In the genomic region with DNA sequence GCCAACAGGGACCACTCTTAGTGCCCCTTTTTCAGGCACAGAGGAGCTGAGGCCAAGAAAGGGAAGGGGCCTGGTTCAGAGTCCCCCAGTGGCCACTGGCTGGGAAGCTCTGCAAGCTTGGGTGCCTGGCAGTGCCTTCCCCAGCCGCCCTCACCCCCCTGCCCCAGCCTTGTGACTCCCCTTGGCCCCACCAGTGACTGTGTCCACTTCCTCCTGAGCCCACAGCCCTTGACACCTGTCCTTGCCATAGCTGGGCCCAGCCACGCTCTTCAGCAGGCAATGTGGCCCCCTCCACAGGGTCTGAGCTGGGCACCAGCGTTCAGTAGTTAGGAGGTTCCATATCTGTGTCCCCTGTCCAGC, we compare ENCODE assay signal across 23 cellular contexts. TPM values are rescaled to one million over a fixed set of nuclear protein-coding genes. Genes with fewer than 3 reads are reported as not detected.
DNase-seq lines count a peak whose midpoint lies in the region; ATAC-seq, FAIRE-seq and TF ChIP-seq lines count a peak whose summit lies in the region.
"Had no signal": no experiment of that assay in that cellular context is flagged by ENCODE, and none has a peak within 500 bp of the region (broad histone marks: within the 10 kb centered on the region; RNA-seq: fewer than 3 reads in every experiment).

No MANE protein-coding gene starts in this region.

- H3K27me3 ChIP-seq in Karpas-422 (ENCODE audit: low read length) = no peaks in the 10 kb centered on the region
- peaks cover 0 to 16% (median 4%) of the 10 kb centered on the region in 3 donors for H3K27me3 ChIP-seq in psoas muscle (ENCODE audit: insufficient read depth in 3 of 3, low read length in 2 of 3)

- no peaks in the 10 kb centered on the region for H3K4me1 Mint-ChIP-seq in activated CD8-positive, alpha-beta memory T cell treated with anti-CD3 and anti-CD28 coated beads, Interleukin-2, amount 10 ng/mL, durations not matched to agents 7 days and 5 days

- TF ChIP-seq CTCF in kidney (IDR thresholded peaks at IDR 0.05; ENCODE audit: borderline replicate concordance, extremely low read depth, insufficient read depth) (no peak), psoas muscle (IDR thresholded peaks at IDR 0.05) (no peak)

- no peaks in the 10 kb centered on the region for H3K9me3 Mint-ChIP-seq in activated CD8-positive, alpha-beta memory T cell treated with anti-CD3 and anti-CD28 coated beads, Interleukin-2, amount 10 ng/mL, durations not matched to agents 7 days and 5 days (ENCODE audit: low read depth)
- H3K9me3 Mint-ChIP-seq: CD8-positive, alpha-beta T cell had no signal

- intact Hi-C loops in Right ventricle myocardium superior (cut with DNase I) (loop anchor here (5.0 kb wide), 1 partner anchor 483 kb away; no protein-coding TSS in a partner anchor), cardiac septum (cut with DNase I) (loop anchor here (5.0 kb wide), 1 partner anchor 483 kb away; no protein-coding TSS in a partner anchor), kidney (cut with DNase I) (loop anchor here (5.0 kb wide), 1 partner anchor 423 kb away; a partner anchor contains a TSS), psoas muscle (cut with DNase I) (loop anchor here (5.0 kb wide), 2 partner anchors 423 to 483 kb away; a partner anchor contains a TSS)

- no peaks in the 10 kb centered on the region; the same call in 1 of the 2 replicates for H4K20me1 ChIP-seq in Karpas-422 (ENCODE audit: insufficient read depth, low read depth, low read length)

- no peaks in the 10 kb centered on the region for H3K9me2 ChIP-seq in Karpas-422 (replicated peaks; ENCODE audit: insufficient read depth, low read length)

- H3K27ac ChIP-seq in Karpas-422 (ENCODE audit: low read length) = peak overlapping the region; percentile 96
- H3K27ac ChIP-seq in kidney (ENCODE audit: low read depth in 2 of 2, low read length in 2 of 2) = no peak overlapping the region
- H3K27ac ChIP-seq in psoas muscle = no peak overlapping the region
- H3K27ac ChIP-seq: PC-9 had no signal

- no peak overlapping the region for H2AFZ ChIP-seq in Karpas-422 (ENCODE audit: low read length)
- H2AFZ ChIP-seq: PC-9 had no signal

- H3K79me2 ChIP-seq in Karpas-422 (ENCODE audit: low read length) = peaks cover 31% of the 10 kb centered on the region

- H3K9me3 ChIP-seq in Karpas-422 (ENCODE audit: low read length) = no peaks in the 10 kb centered on the region
- no peaks in the 10 kb centered on the region for H3K9me3 ChIP-seq in kidney (ENCODE audit: control insufficient read depth in 1 of 2, low read length in 2 of 2)
- H3K9me3 ChIP-seq in psoas muscle = no peaks in the 10 kb centered on the region
- H3K9me3 ChIP-seq: Caco-2 had no signal

- H3K36me3 Mint-ChIP-seq in activated CD8-positive, alpha-beta memory T cell treated with anti-CD3 and anti-CD28 coated beads, Interleukin-2, amount 10 ng/mL, durations not matched to agents 7 days and 5 days = no peaks in the 10 kb centered on the region
- H3K36me3 Mint-ChIP-seq: CD8-positive, alpha-beta T cell had no signal

- no peak for FAIRE-seq in kidney (lab: Jason Lieb, UNC)

- peak; percentile 4 for DNase-seq in Right ventricle myocardium superior
- no peak for DNase-seq in cardiac septum (ENCODE audit: low spot score)
- peak; percentile 82 for DNase-seq in Karpas-422
- DNase-seq in kidney = peak; percentile 52
- peak; percentile 1 to 23 for DNase-seq in psoas muscle
- DNase-seq in activated CD8-positive, alpha-beta memory T cell treated with anti-CD3 and anti-CD28 coated beads, Interleukin-2, amount 10 ng/mL, durations not matched to agents 7 days and 5 days = no peak
- DNase-seq in HT-29 (ENCODE audit: low spot score) = no peak
- DNase-seq: C1 segment of cervical spinal cord; Caco-2; CD8-positive, alpha-beta T cell; DMS 273 treated with DMSO at 0.1 percent for 48 hours; EL; GDM1; IMR-90; KG1; MM.1S; NCI-H2029; PC-9; SHP77 treated with DMSO at 0.1 percent for 48 hours had no signal

- H3K9ac ChIP-seq in Karpas-422 (ENCODE audit: low read length) = peak overlapping the region; percentile 80
- no peak overlapping the region for H3K9ac ChIP-seq in kidney (ENCODE audit: low read length in 2 of 2)

- H3K36me3 ChIP-seq in Karpas-422 (ENCODE audit: insufficient read depth, low read length) (no peaks in the 10 kb centered on the region; the same call in 1 of the 2 replicates), kidney (ENCODE audit: control insufficient read depth in 1 of 2, insufficient read depth in 2 of 2, low read length in 2 of 2) (no peaks in the 10 kb centered on the region), psoas muscle (ENCODE audit: insufficient read depth in 1 of 2, low read depth in 1 of 2) (no peaks in the 10 kb centered on the region)

- ATAC-seq in Right ventricle myocardium superior (ENCODE audit: poor library complexity) (no peak), psoas muscle (no peak)
- no peak for ATAC-seq in activated CD8-positive, alpha-beta memory T cell treated with anti-CD3 and anti-CD28 coated beads, Interleukin-2, amount 10 ng/mL, durations not matched to agents 7 days and 5 days
- ATAC-seq: CD8-positive, alpha-beta T cell; HCT116 had no signal

- H3K4me1 ChIP-seq in Karpas-422 (ENCODE audit: low read length) (peaks cover 96% of the 10 kb centered on the region), kidney (ENCODE audit: control insufficient read depth in 1 of 2, insufficient read depth in 1 of 2, low read depth in 1 of 2, low read length in 2 of 2) (peaks cover 8 to 15% of the 10 kb centered on the region in 2 donors), psoas muscle (no peaks in the 10 kb centered on the region)

- CTCF ChIA-PET in activated CD8-positive, alpha-beta memory T cell treated with anti-CD3 and anti-CD28 coated beads, Interleukin-2, amount 10 ng/mL, durations not matched to agents 7 days and 5 days (lab: Charles Lee) = no interaction called here

- peak overlapping the region; percentile 47; the same call in 1 of the 2 replicates for H3K4me3 ChIP-seq in Karpas-422 (ENCODE audit: low read length)
- no peak overlapping the region for H3K4me3 ChIP-seq in kidney (ENCODE audit: low read length in 2 of 2)
- H3K4me3 ChIP-seq in psoas muscle = no peak overlapping the region
- H3K4me3 ChIP-seq: PC-9 had no signal

- no peak overlapping the region for H3K27ac Mint-ChIP-seq in activated CD8-positive, alpha-beta memory T cell treated with anti-CD3 and anti-CD28 coated beads, Interleukin-2, amount 10 ng/mL, durations not matched to agents 7 days and 5 days
- H3K27ac Mint-ChIP-seq: CD8-positive, alpha-beta T cell had no signal

- 81 to 95% (median 89%) methylated on average over 3 of the region's 3 CpGs for WGBS in psoas muscle, 3 donors

- H3K4me2 ChIP-seq in Karpas-422 (ENCODE audit: low read depth, low read length, poor library complexity, severe bottlenecking) = peak overlapping the region; percentile 69
- H3K4me2 ChIP-seq: PC-9 had no signal

- H3K27me3 Mint-ChIP-seq in activated CD8-positive, alpha-beta memory T cell treated with anti-CD3 and anti-CD28 coated beads, Interleukin-2, amount 10 ng/mL, durations not matched to agents 7 days and 5 days = peaks cover 5% of the 10 kb centered on the region

- no peak overlapping the region for H3K4me3 Mint-ChIP-seq in activated CD8-positive, alpha-beta memory T cell treated with anti-CD3 and anti-CD28 coated beads, Interleukin-2, amount 10 ng/mL, durations not matched to agents 7 days and 5 days
- H3K4me3 Mint-ChIP-seq: CD8-positive, alpha-beta T cell had no signal

RNA-seq across cellular contexts. Expression of a gene that starts 19.0 kb away (rescaled TPM):
- total RNA-seq in Right ventricle myocardium superior (42.5 TPM), cardiac septum (67.8 TPM), kidney (2.1 TPM), psoas muscle (1 to 10 TPM in 1 of 4 donors, under 1 TPM in 3; 0.32 to 7.3 (median 0.33) TPM)
- not detected in 2 replicates for total RNA-seq in Karpas-422 (2014; rRNA removed; shearing (Covaris generic); ENCODE audit: low replicate concordance)
- polyA plus RNA-seq in kidney (ENCODE audit: insufficient read depth, low read depth, low replicate concordance) (3.1 TPM), psoas muscle (1 to 10 TPM in 2 of 3 donors, under 1 TPM in 1; 0.58 to 4.0 (median 1.9) TPM)
- not detected for total RNA-seq in activated CD8-positive, alpha-beta memory T cell treated with anti-CD3 and anti-CD28 coated beads, Interleukin-2, amount 10 ng/mL, durations not matched to agents 7 days and 5 days
- 0.38 and 1.5 TPM in 2 replicates for total RNA-seq in HT-29 (2014; rRNA removed; shearing (Covaris generic))
- total RNA-seq: A172; Caco-2; CD8-positive, alpha-beta T cell; H4; IMR-90; PC-9; RPMI7951 had no signal
- polyA plus RNA-seq: IMR-90 had no signal

RNA-seq across cellular contexts. Expression of a gene that starts 44.0 kb away (rescaled TPM):
- not detected for total RNA-seq in Right ventricle myocardium superior
- 0.89 TPM for total RNA-seq in cardiac septum
- not detected in 2 replicates for total RNA-seq in Karpas-422 (2014; rRNA removed; shearing (Covaris generic); ENCODE audit: low replicate concordance)
- total RNA-seq in kidney = 0.50 TPM
- 0.67 TPM for polyA plus RNA-seq in kidney (ENCODE audit: insufficient read depth, low read depth, low replicate concordance)
- total RNA-seq in psoas muscle = not detected
- under 1 TPM in 1 of 3 donors, not detected in 2; 0.01 TPM for polyA plus RNA-seq in psoas muscle
- total RNA-seq in activated CD8-positive, alpha-beta memory T cell treated with anti-CD3 and anti-CD28 coated beads, Interleukin-2, amount 10 ng/mL, durations not matched to agents 7 days and 5 days = not detected
- total RNA-seq in HT-29 (2014; rRNA removed; shearing (Covaris generic)) = not detected in 2 replicates
- total RNA-seq: A172; Caco-2; CD8-positive, alpha-beta T cell; H4; IMR-90; PC-9; RPMI7951 had no signal
- polyA plus RNA-seq: IMR-90 had no signal

Comparison
In these comparisons a context has a peak if more than half of its experiments do, and no peak if none do; other contexts are left out.
1. DNase-seq: peak in Right ventricle myocardium superior (single experiment), Karpas-422 (single experiment), kidney (single experiment) and psoas muscle (2 of 2); none in cardiac septum (single experiment), activated CD8-positive, alpha-beta memory T cell treated with anti-CD3 and anti-CD28 coated beads, Interleukin-2, amount 10 ng/mL, durations not matched to agents 7 days and 5 days (single experiment) and HT-29 (single experiment).